ENCODE assay signal across 8 cellular contexts in the genomic region with DNA sequence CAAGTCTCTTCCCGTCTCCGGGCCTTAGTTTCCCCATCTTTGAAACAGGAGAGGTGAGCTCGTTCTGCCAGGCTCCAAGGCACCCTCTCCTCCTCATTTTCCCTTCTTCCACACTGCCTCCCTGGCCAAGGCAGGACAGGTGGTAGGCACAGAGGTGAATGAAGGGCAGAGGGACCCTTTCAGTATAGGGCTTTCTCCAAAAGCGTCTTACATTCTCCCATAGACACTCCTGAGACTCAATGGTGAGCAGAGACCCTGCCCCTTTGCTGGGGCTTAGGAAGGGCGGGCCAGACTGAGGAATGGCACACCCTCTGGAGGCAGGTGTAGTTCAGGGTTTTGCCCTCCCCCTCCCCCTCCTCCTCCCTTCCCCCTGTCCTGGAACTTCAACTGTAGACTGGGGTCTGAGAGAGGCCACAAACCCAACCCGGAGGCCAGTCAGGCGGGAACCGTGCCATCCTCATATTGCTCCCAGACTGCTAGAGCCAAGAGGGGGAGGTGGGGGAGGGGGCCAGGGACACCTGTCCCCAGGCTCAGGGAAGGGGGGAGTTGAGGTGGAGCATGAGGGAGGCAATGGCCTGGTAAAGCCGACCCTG. TPM values are rescaled to one million over a fixed set of nuclear protein-coding genes. Genes with fewer than 3 reads are reported as not detected.
DNase-seq lines count a peak whose midpoint lies in the region; ATAC-seq and TF ChIP-seq lines count a peak whose summit lies in the region.

No MANE protein-coding gene starts in this region.

- TF ChIP-seq CTCF in GM12865 (IDR thresholded peaks at IDR 0.05; ENCODE audit: insufficient read depth, low read depth, low read length, missing control alignments) (no peak), psoas muscle (IDR thresholded peaks at IDR 0.05) (no peak)

- H3K36me3 ChIP-seq in esophagus (ENCODE audit: control insufficient read depth in 2 of 2, insufficient read depth in 2 of 2, low read length in 1 of 2) (peaks cover 0 to 22% of the 10 kb centered on the region in 2 donors), psoas muscle (ENCODE audit: insufficient read depth in 1 of 2, low read depth in 1 of 2) (peaks cover 0 to 41% of the 10 kb centered on the region in 2 donors)

- peak overlapping the region; percentile 97 for H3K27ac ChIP-seq in esophagus (ENCODE audit: low read depth in 2 of 2, low read length in 1 of 2)
- peak overlapping the region; percentile 81 for H3K27ac ChIP-seq in psoas muscle

- DNase-seq in GM12865 (ENCODE audit: low read depth) (peak; percentile 47), NCI-H510A (lab: John Stamatoyannopoulos, UW) (peak; percentile 79), psoas muscle (peak; percentile 61 to 65), NK-92 (lab: John Stamatoyannopoulos, UW; ENCODE audit: unreplicated experiment) (no peak)

- H3K9me3 ChIP-seq in esophagus (ENCODE audit: control insufficient read depth in 2 of 2, insufficient read depth in 1 of 2, low read depth in 1 of 2, low read length in 1 of 2) (peaks cover 0 to 2% of the 10 kb centered on the region in 2 donors), psoas muscle (no peaks in the 10 kb centered on the region)

- H3K27me3 ChIP-seq in esophagus (ENCODE audit: control insufficient read depth in 1 of 2, insufficient read depth in 2 of 2, low read length in 2 of 2) (no peaks in the 10 kb centered on the region), psoas muscle (ENCODE audit: insufficient read depth in 3 of 3, low read length in 2 of 3) (no peaks in the 10 kb centered on the region)

- peak overlapping the region; percentile 96 for H3K4me3 ChIP-seq in GM12865 (ENCODE audit: low read depth, low read length)
- peak overlapping the region; percentile 94 to 96 for H3K4me3 ChIP-seq in esophagus (ENCODE audit: low read depth in 1 of 2, low read length in 2 of 2)
- peak overlapping the region; percentile 96 for H3K4me3 ChIP-seq in psoas muscle

- 17 to 21% methylated on average over 9 of the region's 9 CpGs for WGBS in esophagus, 2 donors
- WGBS in psoas muscle, 3 donors = 9 to 27% (median 14%) methylated on average over 9 of the region's 9 CpGs

- peak in 1 of 4 donors; percentile 25 for ATAC-seq in psoas muscle
- ATAC-seq in GM19324 (IDR thresholded peaks at IDR 0.05; ENCODE audit: low FRiP score, unreplicated experiment) = no peak
- ATAC-seq in GM18502 (IDR thresholded peaks at IDR 0.05; ENCODE audit: poor library complexity, unreplicated experiment) = no peak
- no peak for ATAC-seq in GM18519 (IDR thresholded peaks at IDR 0.05; ENCODE audit: low FRiP score, unreplicated experiment)

- H3K4me1 ChIP-seq in esophagus (ENCODE audit: control insufficient read depth in 2 of 2, insufficient read depth in 2 of 2, low read length in 1 of 2) = peaks cover 6 to 21% of the 10 kb centered on the region in 2 donors
- peaks cover 38% of the 10 kb centered on the region for H3K4me1 ChIP-seq in psoas muscle

- intact Hi-C loops in psoas muscle (cut with DNase I) = loop anchor here (2.0 to 10.0 kb wide), 4 partner anchors 53 to 360 kb away; partner anchors contain the start of gene PSMC3IP (in 1 of the 2)

RNA-seq across cellular contexts. Expression of gene PLEKHH3, which starts 1.9 kb away (rescaled TPM):
- polyA plus RNA-seq in esophagus = 10 to 100 TPM; 49.4 to 84.6 TPM
- total RNA-seq in psoas muscle = 10 to 100 TPM; 15.0 to 33.8 (median 28.0) TPM
- polyA plus RNA-seq in psoas muscle = 10 to 100 TPM; 12.7 to 15.8 (median 14.2) TPM

RNA-seq across cellular contexts. Expression of gene CCR10, which starts 6.8 kb away (rescaled TPM):
- under 1 TPM; 0.22 to 0.42 TPM for polyA plus RNA-seq in esophagus
- total RNA-seq in psoas muscle = 1 to 10 TPM; 1.2 to 5.0 (median 2.8) TPM
- 1 to 10 TPM; 1.0 to 3.3 (median 1.6) TPM for polyA plus RNA-seq in psoas muscle

RNA-seq across cellular contexts. Expression of gene CNTNAP1, which starts 7.5 kb away (rescaled TPM):
- 1 to 10 TPM; 1.3 to 1.5 TPM for polyA plus RNA-seq in esophagus
- 1 to 10 TPM; 1.9 to 2.6 (median 2.2) TPM for total RNA-seq in psoas muscle
- polyA plus RNA-seq in psoas muscle = 1 to 10 TPM; 1.0 to 3.4 (median 1.1) TPM

RNA-seq across cellular contexts. Expression of gene TUBG2, which starts 15.8 kb away (rescaled TPM):
- polyA plus RNA-seq in esophagus (10 to 100 TPM in 1 of 2 donors, 1 to 10 TPM in 1; 7.6 to 12.0 TPM), psoas muscle (1 to 10 TPM; 2.7 to 4.9 (median 4.2) TPM)
- 10 to 100 TPM in 1 of 4 donors, 1 to 10 TPM in 3; 3.8 to 11.9 (median 5.7) TPM for total RNA-seq in psoas muscle
